ENCODE assay signal across 33 cellular contexts in genomic region chr15:42403389-42403788, GRCh38.
"Had no signal": no experiment of that assay in that cellular context is flagged by ENCODE, and none has a peak within 500 bp of the region (broad histone marks: within the 10 kb centered on the region; RNA-seq: fewer than 3 reads in every experiment).

No MANE protein-coding gene starts in this region.

- H3K27ac Mint-ChIP-seq: activated CD4-positive, alpha-beta memory T cell treated with anti-CD3 and anti-CD28 coated beads for 36 hours; activated CD4-positive, alpha-beta T cell treated with anti-CD3 and anti-CD28 coated beads, Interleukin-2, amount 10 ng/mL, durations not matched to agents 24 days and 14 days; activated naive CD4-positive, alpha-beta T cell treated with anti-CD3 and anti-CD28 coated beads, Interleukin-2, amount 10 ng/mL, durations not matched to agents 7 days and 5 days; activated naive CD8-positive, alpha-beta T cell treated with anti-CD3 and anti-CD28 coated beads, Interleukin-2, amount 50 U/mL, for 24 hours; activated T-helper 1 cell treated with anti-CD3 and anti-CD28 coated beads, Interleukin-12 subunit alpha, Interleukin-12 subunit beta, Interleukin-2, Interleukin-4 antibody, amounts not matched to agents 30 ng/mL and 10 ng/mL and 1 ng/mL, durations not matched to agents 14 hours and 24 hours and 36 hours; mesothelial cell of epicardium had no signal

- H3K36me3 Mint-ChIP-seq: activated CD4-positive, alpha-beta memory T cell treated with anti-CD3 and anti-CD28 coated beads for 36 hours; activated naive CD4-positive, alpha-beta T cell treated with anti-CD3 and anti-CD28 coated beads, Interleukin-2, amount 10 ng/mL, durations not matched to agents 7 days and 5 days had no signal

- H3K4me1 ChIP-seq: breast epithelium, suprapubic skin, tibial nerve had no signal

- H3K4me3 Mint-ChIP-seq: activated CD4-positive, alpha-beta memory T cell treated with anti-CD3 and anti-CD28 coated beads for 36 hours; activated CD4-positive, alpha-beta T cell treated with anti-CD3 and anti-CD28 coated beads, Interleukin-2, amount 10 ng/mL, durations not matched to agents 24 days and 14 days; activated naive CD4-positive, alpha-beta T cell treated with anti-CD3 and anti-CD28 coated beads, Interleukin-2, amount 10 ng/mL, durations not matched to agents 7 days and 5 days; activated naive CD8-positive, alpha-beta T cell treated with anti-CD3 and anti-CD28 coated beads, Interleukin-2, amount 50 U/mL, for 24 hours; activated T-helper 1 cell treated with anti-CD3 and anti-CD28 coated beads, Interleukin-12 subunit alpha, Interleukin-12 subunit beta, Interleukin-2, Interleukin-4 antibody, amounts not matched to agents 30 ng/mL and 10 ng/mL and 1 ng/mL, durations not matched to agents 14 hours and 24 hours and 36 hours; central memory CD8-positive, alpha-beta T cell; mesothelial cell of epicardium; nephron progenitor cell; stimulated activated naive B cell treated with anti-CD40 and anti-IgM and Interleukin-4, amounts not matched to agents 10 μg/mL and 1 μg/mL and 100 μg/mL, for 72 hours had no signal

- H3K27me3 ChIP-seq: breast epithelium, esophagus squamous epithelium, hepatocyte, neutrophil, stomach, suprapubic skin, tibial nerve had no signal

- H3K27ac ChIP-seq: breast epithelium, epithelial cell of prostate, esophagus squamous epithelium, neutrophil, stomach had no signal

- H3K4me3 ChIP-seq: breast epithelium, esophagus squamous epithelium, hepatocyte, smooth muscle cell, stomach, suprapubic skin, tibial nerve had no signal

- H3K9me3 Mint-ChIP-seq: activated CD4-positive, alpha-beta memory T cell treated with anti-CD3 and anti-CD28 coated beads for 36 hours; activated CD4-positive, alpha-beta T cell treated with anti-CD3 and anti-CD28 coated beads, Interleukin-2, amount 10 ng/mL, durations not matched to agents 24 days and 14 days; activated naive CD4-positive, alpha-beta T cell treated with anti-CD3 and anti-CD28 coated beads, Interleukin-2, amount 10 ng/mL, durations not matched to agents 7 days and 5 days; activated naive CD8-positive, alpha-beta T cell treated with anti-CD3 and anti-CD28 coated beads, Interleukin-2, amount 50 U/mL, for 24 hours; activated T-helper 1 cell treated with anti-CD3 and anti-CD28 coated beads, Interleukin-12 subunit alpha, Interleukin-12 subunit beta, Interleukin-2, Interleukin-4 antibody, amounts not matched to agents 30 ng/mL and 10 ng/mL and 1 ng/mL, durations not matched to agents 14 hours and 24 hours and 36 hours; central memory CD8-positive, alpha-beta T cell; mesothelial cell of epicardium; naive B cell; nephron progenitor cell; stimulated activated naive B cell treated with anti-CD40 and anti-IgM and Interleukin-4, amounts not matched to agents 10 μg/mL and 1 μg/mL and 100 μg/mL, for 72 hours had no signal

- ATAC-seq: activated naive CD8-positive, alpha-beta T cell treated with anti-CD3 and anti-CD28 coated beads, Interleukin-2, amount 50 U/mL, for 24 hours; left cardiac atrium; left ventricle myocardium superior; sciatic nerve; stimulated activated naive B cell treated with anti-CD40 and anti-IgM and Interleukin-4, amounts not matched to agents 10 μg/mL and 1 μg/mL and 100 μg/mL, for 72 hours had no signal

- H3K9me3 ChIP-seq: breast epithelium, esophagus squamous epithelium, neutrophil, stomach, suprapubic skin, tibial nerve had no signal

- DNase-seq: activated CD4-positive, alpha-beta memory T cell treated with anti-CD3 and anti-CD28 coated beads for 36 hours; activated CD4-positive, alpha-beta T cell treated with anti-CD3 and anti-CD28 coated beads, Interleukin-2, amount 10 ng/mL, durations not matched to agents 24 days and 14 days; activated CD4-positive, CD25-positive, alpha-beta regulatory T cell treated with anti-CD3 and anti-CD28 coated beads, Interleukin-2, amount 50 U/mL, for 72 hours; activated gamma-delta T cell; activated naive CD4-positive, alpha-beta T cell treated with anti-CD3 and anti-CD28 coated beads, Interleukin-2, amount 10 ng/mL, durations not matched to agents 7 days and 5 days; activated naive CD8-positive, alpha-beta T cell treated with anti-CD3 and anti-CD28 coated beads, Interleukin-2, amount 50 U/mL, for 24 hours; activated T-cell treated with anti-CD3 and anti-CD28 coated beads, Interleukin-2, amount 50 U/mL, for 1 hour; amygdala; dermis blood vessel endothelial cell; effector CD8-positive, alpha-beta T cell; esophagus squamous epithelium; islet precursor cell; left cardiac atrium; left ventricle myocardium superior; naive B cell; nephron progenitor cell; stimulated activated CD4-positive, alpha-beta T cell treated with anti-CD3 and anti-CD28 coated beads, Interleukin-1b, Interleukin-23, amount 100 ng/mL, for 48 hours; stimulated activated CD4-positive, alpha-beta T cell treated with anti-CD3 and anti-CD28 coated beads, Interleukin-4, amount 100 ng/mL, for 4 hours; stimulated activated CD8-positive, alpha-beta memory T cell treated with anti-CD3 and anti-CD28 coated beads, Interleukin-4, amount 100 ng/mL, for 48 hours; stimulated activated naive B cell treated with anti-CD40 and anti-IgM and Interleukin-4, amounts not matched to agents 10 μg/mL and 1 μg/mL and 100 μg/mL, for 72 hours; stomach; T-helper 2 cell had no signal

- H3K27me3 Mint-ChIP-seq: activated CD4-positive, alpha-beta memory T cell treated with anti-CD3 and anti-CD28 coated beads for 36 hours; activated CD4-positive, alpha-beta T cell treated with anti-CD3 and anti-CD28 coated beads, Interleukin-2, amount 10 ng/mL, durations not matched to agents 24 days and 14 days; activated naive CD4-positive, alpha-beta T cell treated with anti-CD3 and anti-CD28 coated beads, Interleukin-2, amount 10 ng/mL, durations not matched to agents 7 days and 5 days; activated naive CD8-positive, alpha-beta T cell treated with anti-CD3 and anti-CD28 coated beads, Interleukin-2, amount 50 U/mL, for 24 hours; central memory CD8-positive, alpha-beta T cell; naive B cell; stimulated activated naive B cell treated with anti-CD40 and anti-IgM and Interleukin-4, amounts not matched to agents 10 μg/mL and 1 μg/mL and 100 μg/mL, for 72 hours had no signal

- H3K36me3 ChIP-seq: breast epithelium had no signal

- H3K4me1 Mint-ChIP-seq: activated naive CD4-positive, alpha-beta T cell treated with anti-CD3 and anti-CD28 coated beads, Interleukin-2, amount 10 ng/mL, durations not matched to agents 7 days and 5 days; activated naive CD8-positive, alpha-beta T cell treated with anti-CD3 and anti-CD28 coated beads, Interleukin-2, amount 50 U/mL, for 24 hours had no signal
